Comparison of ENCODE assay signal across 29 cellular contexts in genomic region chr12:82456633-82457032, GRCh38.
"Had no signal": no experiment of that assay in that cellular context is flagged by ENCODE, and none has a peak within 500 bp of the region (broad histone marks: within the 10 kb centered on the region; RNA-seq: fewer than 3 reads in every experiment).

No MANE protein-coding gene starts in this region.

- H3K27me3 ChIP-seq: body of pancreas, brain microvascular endothelial cell, breast epithelium had no signal

- H3K4me1 ChIP-seq: breast epithelium had no signal

- FAIRE-seq: TTC549 had no signal

- H3K9me3 ChIP-seq: body of pancreas, breast epithelium had no signal

- ATAC-seq: activated CD8-positive, alpha-beta memory T cell treated with anti-CD3 and anti-CD28 coated beads, Interleukin-2, amount 10 ng/mL, durations not matched to agents 7 days and 5 days; activated CD8-positive, alpha-beta T cell treated with anti-CD3 and anti-CD28 coated beads, Interleukin-2, amount 10 ng/mL, durations not matched to agents 7 days and 5 days; activated naive CD8-positive, alpha-beta T cell treated with anti-CD3 and anti-CD28 coated beads, Interleukin-2, amount 50 U/mL, for 24 hours; body of pancreas had no signal

- DNase-seq: activated B cell treated with CpG ODN at 0.5 μM for 24 hours; activated CD4-positive, alpha-beta memory T cell treated with anti-CD3 and anti-CD28 coated beads, Interleukin-2, amount 10 ng/mL, durations not matched to agents 7 days and 5 days; activated CD4-positive, alpha-beta T cell treated with anti-CD3 and anti-CD28 coated beads for 4 hours; activated CD4-positive, alpha-beta T cell treated with anti-CD3 and anti-CD28 coated beads, Interleukin-2, amount 10 ng/mL, durations not matched to agents 7 days and 5 days; activated CD4-positive, alpha-beta T cell treated with anti-CD3 and anti-CD28 coated beads, Interleukin-2, amount 50 U/mL, for 48 hours; activated CD4-positive, CD25-positive, alpha-beta regulatory T cell treated with anti-CD3 and anti-CD28 coated beads, Interleukin-2, amount 50 U/mL, for 72 hours; activated CD8-positive, alpha-beta memory T cell treated with anti-CD3 and anti-CD28 coated beads for 24 hours; activated CD8-positive, alpha-beta memory T cell treated with anti-CD3 and anti-CD28 coated beads, Interleukin-2, amount 10 ng/mL, durations not matched to agents 7 days and 5 days; activated CD8-positive, alpha-beta memory T cell treated with anti-CD3 and anti-CD28 coated beads, Interleukin-2, amount 50 U/mL, for 48 hours; activated CD8-positive, alpha-beta T cell treated with anti-CD3 and anti-CD28 coated beads, Interleukin-2, amount 10 ng/mL, durations not matched to agents 7 days and 5 days; activated effector memory CD4-positive, alpha-beta T cell treated with Interleukin-2 at 50 U/mL for 16 hours; activated gamma-delta T cell; activated naive CD4-positive, alpha-beta T cell treated with anti-CD3 and anti-CD28 coated beads, Interleukin-2, amount 10 ng/mL, durations not matched to agents 7 days and 5 days; activated naive CD4-positive, alpha-beta T cell treated with Interleukin-2 at 50 U/mL for 16 hours; activated naive CD8-positive, alpha-beta T cell treated with anti-CD3 and anti-CD28 coated beads, Interleukin-2, amount 10 ng/mL, durations not matched to agents 7 days and 5 days; activated naive CD8-positive, alpha-beta T cell treated with anti-CD3 and anti-CD28 coated beads, Interleukin-2, amount 50 U/mL, for 24 hours; activated T-cell treated with anti-CD3 and anti-CD28 coated beads, Interleukin-2, amount 50 U/mL, for 24 hours; activated T-cell treated with anti-CD3 and anti-CD28 coated beads, Interleukin-2, amount 50 U/mL, for 48 hours; amniotic stem cell; aorta; body of pancreas; brain microvascular endothelial cell; central memory CD4-positive, alpha-beta T cell; T-helper 1 cell; T-helper 2 cell; T-helper 9 cell had no signal

- H3K4me3 ChIP-seq: body of pancreas, breast epithelium had no signal

- H3K27ac ChIP-seq: body of pancreas, brain microvascular endothelial cell, breast epithelium, VCaP had no signal

- H3K36me3 ChIP-seq: brain microvascular endothelial cell, breast epithelium had no signal
